ENCODE assay signal across 26 cellular contexts in genomic region chr1:169873582-169874200, GRCh38. TPM values are rescaled to one million over a fixed set of nuclear protein-coding genes. Genes with fewer than 3 reads are reported as not detected.
DNase-seq lines count a peak whose midpoint lies in the region; ATAC-seq, FAIRE-seq and TF ChIP-seq lines count a peak whose summit lies in the region.
"Had no signal": no experiment of that assay in that cellular context is flagged by ENCODE, and none has a peak within 500 bp of the region (broad histone marks: within the 10 kb centered on the region; RNA-seq: fewer than 3 reads in every experiment).

No MANE protein-coding gene starts in this region.

- peaks cover 75% of the 10 kb centered on the region for H3K36me3 ChIP-seq in DOHH2 (ENCODE audit: control insufficient read depth, low read length)
- H3K36me3 ChIP-seq in astrocyte (ENCODE audit: insufficient read depth, low read length) = peaks cover 29% of the 10 kb centered on the region
- H3K36me3 ChIP-seq in rectal smooth muscle tissue (ENCODE audit: control insufficient read depth, insufficient read depth, low read length) = peaks cover 30% of the 10 kb centered on the region

- H3K27ac Mint-ChIP-seq in astrocyte (ENCODE audit: unreplicated experiment) = peak overlapping the region; percentile 83

- H3K27ac ChIP-seq in DOHH2 (ENCODE audit: low read depth, low read length) = no peak overlapping the region
- peak overlapping the region; percentile 60 for H3K27ac ChIP-seq in astrocyte (ENCODE audit: low read depth, low read length)
- peak overlapping the region; percentile 62 for H3K27ac ChIP-seq in rectal smooth muscle tissue (ENCODE audit: low read depth, low read length)
- H3K27ac ChIP-seq: neutrophil, spleen, stomach had no signal

- TF ChIP-seq CTCF in DOHH2 (IDR thresholded peaks at IDR 0.05; ENCODE audit: low read depth, low read length, poor library complexity, severe bottlenecking) = no peak
- TF ChIP-seq CTCF in astrocyte (IDR thresholded peaks at IDR 0.05; ENCODE audit: insufficient read depth, low read depth, low read length) = no peak

- H3K4me1 ChIP-seq in DOHH2 (ENCODE audit: control insufficient read depth, low read length) (peaks cover 13% of the 10 kb centered on the region), astrocyte (ENCODE audit: insufficient read depth, low read length) (peaks cover 9% of the 10 kb centered on the region), rectal smooth muscle tissue (ENCODE audit: control insufficient read depth, insufficient read depth, low read length) (peaks cover 7% of the 10 kb centered on the region)
- H3K4me1 ChIP-seq: transverse colon had no signal

- H3K9me3 ChIP-seq in DOHH2 (ENCODE audit: control insufficient read depth, insufficient read depth, low read length) = peaks cover 11% of the 10 kb centered on the region; the same call in 1 of the 2 replicates
- H3K9me3 ChIP-seq in astrocyte (ENCODE audit: insufficient read depth, low read depth, low read length) = no peaks in the 10 kb centered on the region
- H3K9me3 ChIP-seq: MG63, neutrophil, stomach, transverse colon had no signal

- peaks cover 39% of the 10 kb centered on the region for H3K36me3 Mint-ChIP-seq in astrocyte (ENCODE audit: low read depth, unreplicated experiment)

- H3K4me2 ChIP-seq in DOHH2 (ENCODE audit: low read length) (peak overlapping the region; percentile 28), astrocyte (ENCODE audit: low read length) (peak overlapping the region; percentile 20)

- H3K4me3 Mint-ChIP-seq in astrocyte (ENCODE audit: unreplicated experiment) = no peak overlapping the region
- H3K4me3 Mint-ChIP-seq: activated T-cell treated with anti-CD3 and anti-CD28 coated beads, Interleukin-2, amount 50 U/mL, for 4 hours had no signal

- no peak overlapping the region for H2AFZ ChIP-seq in astrocyte (ENCODE audit: low read depth, low read length)

- H3K27me3 Mint-ChIP-seq in astrocyte (ENCODE audit: low read depth, unreplicated experiment) = no peaks in the 10 kb centered on the region

- peak; percentile 44 for DNase-seq in Jurkat, Clone E6-1 (ENCODE audit: low read depth, low spot score)
- peak; percentile 14 for DNase-seq in astrocyte (ENCODE audit: low read depth)
- DNase-seq in NCI-H2107 (lab: John Stamatoyannopoulos, UW) = no peak
- no peak for DNase-seq in activated CD8-positive, alpha-beta memory T cell treated with anti-CD3 and anti-CD28 coated beads, Interleukin-2, amount 50 U/mL, for 48 hours
- DNase-seq in HK-2 (ENCODE audit: unreplicated experiment) = no peak
- DNase-seq: activated CD4-positive, CD25-positive, alpha-beta regulatory T cell; activated naive CD4-positive, alpha-beta T cell treated with anti-CD3 and anti-CD28 coated beads, Interleukin-2, amount 50 U/mL, for 16 hours; activated T-cell treated with anti-CD3 and anti-CD28 coated beads, Interleukin-2, amount 50 U/mL, for 4 hours; central memory CD4-positive, alpha-beta T cell; dermis blood vessel endothelial cell; DMS79 treated with DMSO at 0.1 percent for 48 hours; NCI-H1436; NCI-H510A treated with DMSO at 0.1 percent for 48 hours; RPMI8226; spleen; stimulated activated CD4-positive, alpha-beta T cell treated with anti-CD3 and anti-CD28 coated beads, Interleukin-4, amount 100 ng/mL, for 4 hours; stomach; T-helper 9 cell; transverse colon had no signal

- no peaks in the 10 kb centered on the region for H3K79me2 ChIP-seq in DOHH2 (ENCODE audit: control insufficient read depth, low read length)
- H3K79me2 ChIP-seq in astrocyte (ENCODE audit: insufficient read depth, low read length) = no peaks in the 10 kb centered on the region

- H3K27me3 ChIP-seq in DOHH2 (ENCODE audit: control insufficient read depth, low read length) = no peaks in the 10 kb centered on the region
- no peaks in the 10 kb centered on the region for H3K27me3 ChIP-seq in astrocyte (ENCODE audit: insufficient read depth, low read length)
- no peaks in the 10 kb centered on the region for H3K27me3 ChIP-seq in rectal smooth muscle tissue (ENCODE audit: control insufficient read depth, insufficient read depth, low read length)
- H3K27me3 ChIP-seq: MG63, neutrophil, spleen, stomach, transverse colon had no signal

- H3F3A ChIP-seq in DOHH2 (ENCODE audit: control insufficient read depth, insufficient read depth) = no peaks in the 10 kb centered on the region

- H3K9ac ChIP-seq in astrocyte (ENCODE audit: low read length) = peak overlapping the region; percentile 1
- H3K9ac ChIP-seq in rectal smooth muscle tissue (ENCODE audit: low read length) = no peak overlapping the region

- H3K4me3 ChIP-seq in DOHH2 (ENCODE audit: low read length) (no peak overlapping the region; the same call in 1 of the 2 replicates), astrocyte (ENCODE audit: insufficient read depth, low read depth, low read length) (no peak overlapping the region), rectal smooth muscle tissue (ENCODE audit: low read length) (no peak overlapping the region)
- no peak overlapping the region for H3K4me3 ChIP-seq in Jurkat, Clone E6-1 (ENCODE audit: low read length)
- H3K4me3 ChIP-seq: MG63, spleen, stomach, transverse colon had no signal

- no peaks in the 10 kb centered on the region for H4K20me1 ChIP-seq in DOHH2 (ENCODE audit: control insufficient read depth, insufficient read depth, low read depth, low read length)
- H4K20me1 ChIP-seq in astrocyte (ENCODE audit: insufficient read depth, low read length) = no peaks in the 10 kb centered on the region

- H3K9me2 ChIP-seq in DOHH2 (replicated peaks; ENCODE audit: control insufficient read depth, low read length) = no peaks in the 10 kb centered on the region

- H3K9me3 Mint-ChIP-seq in astrocyte (ENCODE audit: unreplicated experiment) = peaks cover 7% of the 10 kb centered on the region
- H3K9me3 Mint-ChIP-seq: activated T-cell treated with anti-CD3 and anti-CD28 coated beads, Interleukin-2, amount 50 U/mL, for 4 hours had no signal

- ATAC-seq in GM19328 (IDR thresholded peaks at IDR 0.05; ENCODE audit: unreplicated experiment) = no peak
- ATAC-seq: activated T-cell treated with anti-CD3 and anti-CD28 coated beads, Interleukin-2, amount 50 U/mL, for 4 hours; HepG2 had no signal

- peaks cover 11% of the 10 kb centered on the region for H3K4me1 Mint-ChIP-seq in astrocyte (ENCODE audit: low read depth, unreplicated experiment)

- no peak for FAIRE-seq in astrocyte (lab: Jason Lieb, UNC)
- FAIRE-seq: GM19239, HepG2 had no signal

RNA-seq across cellular contexts. Expression of gene SCYL3, which starts 20.0 kb away (rescaled TPM):
- polyA plus RNA-seq in Jurkat, Clone E6-1 (2012; ENCODE audit: insufficient read depth, insufficient read length) = 11.9 TPM
- 5.6 and 6.2 TPM in 2 replicates for total RNA-seq in astrocyte

Comparison
In these comparisons a context has a peak if more than half of its experiments do, and no peak if none do; other contexts are left out.
1. DNase-seq: peak in Jurkat, Clone E6-1 (single experiment) and astrocyte (single experiment); none in NCI-H2107 (single experiment), activated CD8-positive, alpha-beta memory T cell treated with anti-CD3 and anti-CD28 coated beads, Interleukin-2, amount 50 U/mL, for 48 hours (single experiment) and HK-2 (single experiment).